Comparison of ENCODE assay signal across 2 cellular contexts in the genomic region with DNA sequence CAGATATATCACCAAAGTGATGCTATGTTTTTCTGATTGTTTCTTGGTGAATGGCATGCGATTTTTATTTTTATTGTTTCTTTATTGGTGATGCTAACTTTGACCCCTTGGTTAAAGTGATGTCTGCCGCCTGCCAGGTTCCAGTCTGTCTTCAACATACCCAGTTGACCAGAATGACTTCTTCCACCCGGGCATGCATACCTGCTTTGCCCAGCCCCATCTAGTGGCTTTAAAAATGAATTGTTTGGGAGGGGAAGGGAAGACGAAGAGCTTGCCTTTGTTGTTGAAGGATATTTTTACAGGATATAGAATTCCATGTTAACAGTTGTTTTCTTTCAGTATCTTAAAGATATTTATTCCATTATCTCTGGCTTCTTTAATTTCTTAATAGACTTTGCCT.
TF ChIP-seq lines count a peak whose summit lies in the region.

No MANE protein-coding gene starts in this region.

TF ChIP-seq in GM23338, 12 proteins besides CTCF, POLR2A, EP300 and RAD21 (continued from another document):
- TF ChIP-seq REST (IDR thresholded peaks at IDR 0.05; ENCODE audit: unreplicated experiment) = no peak
- no peak for TF ChIP-seq STAT1 (IDR thresholded peaks at IDR 0.05; ENCODE audit: unreplicated experiment)
- no peak for TF ChIP-seq CREB1 (CRISPR knock-in tag; IDR thresholded peaks at IDR 0.05; ENCODE audit: low read depth)
- TF ChIP-seq EZH2 (IDR thresholded peaks at IDR 0.05; ENCODE audit: low read depth, unreplicated experiment) = no peak
- TF ChIP-seq NANOG (IDR thresholded peaks at IDR 0.05; ENCODE audit: borderline replicate concordance) = no peak
- TF ChIP-seq, protein P1, sequence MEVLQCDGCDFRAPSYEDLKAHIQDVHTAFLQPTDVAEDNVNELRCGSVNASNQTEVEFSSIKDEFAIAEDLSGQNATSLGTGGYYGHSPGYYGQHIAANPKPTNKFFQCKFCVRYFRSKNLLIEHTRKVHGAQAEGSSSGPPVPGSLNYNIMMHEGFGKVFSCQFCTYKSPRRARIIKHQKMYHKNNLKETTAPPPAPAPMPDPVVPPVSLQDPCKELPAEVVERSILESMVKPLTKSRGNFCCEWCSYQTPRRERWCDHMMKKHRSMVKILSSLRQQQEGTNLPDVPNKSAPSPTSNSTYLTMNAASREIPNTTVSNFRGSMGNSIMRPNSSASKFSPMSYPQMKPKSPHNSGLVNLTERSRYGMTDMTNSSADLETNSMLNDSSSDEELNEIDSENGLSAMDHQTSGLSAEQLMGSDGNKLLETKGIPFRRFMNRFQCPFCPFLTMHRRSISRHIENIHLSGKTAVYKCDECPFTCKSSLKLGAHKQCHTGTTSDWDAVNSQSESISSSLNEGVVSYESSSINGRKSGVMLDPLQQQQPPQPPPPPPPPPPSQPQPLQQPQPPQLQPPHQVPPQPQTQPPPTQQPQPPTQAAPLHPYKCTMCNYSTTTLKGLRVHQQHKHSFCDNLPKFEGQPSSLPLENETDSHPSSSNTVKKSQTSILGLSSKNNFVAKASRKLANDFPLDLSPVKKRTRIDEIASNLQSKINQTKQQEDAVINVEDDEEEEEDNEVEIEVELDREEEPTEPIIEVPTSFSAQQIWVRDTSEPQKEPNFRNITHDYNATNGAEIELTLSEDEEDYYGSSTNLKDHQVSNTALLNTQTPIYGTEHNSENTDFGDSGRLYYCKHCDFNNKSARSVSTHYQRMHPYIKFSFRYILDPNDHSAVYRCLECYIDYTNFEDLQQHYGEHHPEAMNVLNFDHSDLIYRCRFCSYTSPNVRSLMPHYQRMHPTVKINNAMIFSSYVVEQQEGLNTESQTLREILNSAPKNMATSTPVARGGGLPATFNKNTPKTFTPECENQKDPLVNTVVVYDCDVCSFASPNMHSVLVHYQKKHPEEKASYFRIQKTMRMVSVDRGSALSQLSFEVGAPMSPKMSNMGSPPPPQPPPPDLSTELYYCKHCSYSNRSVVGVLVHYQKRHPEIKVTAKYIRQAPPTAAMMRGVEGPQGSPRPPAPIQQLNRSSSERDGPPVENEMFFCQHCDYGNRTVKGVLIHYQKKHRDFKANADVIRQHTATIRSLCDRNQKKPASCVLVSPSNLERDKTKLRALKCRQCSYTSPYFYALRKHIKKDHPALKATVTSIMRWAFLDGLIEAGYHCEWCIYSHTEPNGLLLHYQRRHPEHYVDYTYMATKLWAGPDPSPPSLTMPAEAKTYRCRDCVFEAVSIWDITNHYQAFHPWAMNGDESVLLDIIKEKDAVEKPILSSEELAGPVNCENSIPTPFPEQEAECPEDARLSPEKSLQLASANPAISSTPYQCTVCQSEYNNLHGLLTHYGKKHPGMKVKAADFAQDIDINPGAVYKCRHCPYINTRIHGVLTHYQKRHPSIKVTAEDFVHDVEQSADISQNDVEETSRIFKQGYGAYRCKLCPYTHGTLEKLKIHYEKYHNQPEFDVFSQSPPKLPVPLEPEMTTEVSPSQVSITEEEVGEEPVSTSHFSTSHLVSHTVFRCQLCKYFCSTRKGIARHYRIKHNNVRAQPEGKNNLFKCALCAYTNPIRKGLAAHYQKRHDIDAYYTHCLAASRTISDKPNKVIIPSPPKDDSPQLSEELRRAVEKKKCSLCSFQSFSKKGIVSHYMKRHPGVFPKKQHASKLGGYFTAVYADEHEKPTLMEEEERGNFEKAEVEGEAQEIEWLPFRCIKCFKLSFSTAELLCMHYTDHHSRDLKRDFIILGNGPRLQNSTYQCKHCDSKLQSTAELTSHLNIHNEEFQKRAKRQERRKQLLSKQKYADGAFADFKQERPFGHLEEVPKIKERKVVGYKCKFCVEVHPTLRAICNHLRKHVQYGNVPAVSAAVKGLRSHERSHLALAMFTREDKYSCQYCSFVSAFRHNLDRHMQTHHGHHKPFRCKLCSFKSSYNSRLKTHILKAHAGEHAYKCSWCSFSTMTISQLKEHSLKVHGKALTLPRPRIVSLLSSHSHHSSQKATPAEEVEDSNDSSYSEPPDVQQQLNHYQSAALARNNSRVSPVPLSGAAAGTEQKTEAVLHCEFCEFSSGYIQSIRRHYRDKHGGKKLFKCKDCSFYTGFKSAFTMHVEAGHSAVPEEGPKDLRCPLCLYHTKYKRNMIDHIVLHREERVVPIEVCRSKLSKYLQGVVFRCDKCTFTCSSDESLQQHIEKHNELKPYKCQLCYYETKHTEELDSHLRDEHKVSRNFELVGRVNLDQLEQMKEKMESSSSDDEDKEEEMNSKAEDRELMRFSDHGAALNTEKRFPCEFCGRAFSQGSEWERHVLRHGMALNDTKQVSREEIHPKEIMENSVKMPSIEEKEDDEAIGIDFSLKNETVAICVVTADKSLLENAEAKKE (CRISPR knock-in tag; IDR thresholded peaks at IDR 0.05) = no peak
- TF ChIP-seq ETS1 (IDR thresholded peaks at IDR 0.05) = no peak

TF ChIP-seq in HepG2, 621 proteins besides CTCF, POLR2A, EP300 and RAD21 (continued from another document):
- TF ChIP-seq, protein P2, sequence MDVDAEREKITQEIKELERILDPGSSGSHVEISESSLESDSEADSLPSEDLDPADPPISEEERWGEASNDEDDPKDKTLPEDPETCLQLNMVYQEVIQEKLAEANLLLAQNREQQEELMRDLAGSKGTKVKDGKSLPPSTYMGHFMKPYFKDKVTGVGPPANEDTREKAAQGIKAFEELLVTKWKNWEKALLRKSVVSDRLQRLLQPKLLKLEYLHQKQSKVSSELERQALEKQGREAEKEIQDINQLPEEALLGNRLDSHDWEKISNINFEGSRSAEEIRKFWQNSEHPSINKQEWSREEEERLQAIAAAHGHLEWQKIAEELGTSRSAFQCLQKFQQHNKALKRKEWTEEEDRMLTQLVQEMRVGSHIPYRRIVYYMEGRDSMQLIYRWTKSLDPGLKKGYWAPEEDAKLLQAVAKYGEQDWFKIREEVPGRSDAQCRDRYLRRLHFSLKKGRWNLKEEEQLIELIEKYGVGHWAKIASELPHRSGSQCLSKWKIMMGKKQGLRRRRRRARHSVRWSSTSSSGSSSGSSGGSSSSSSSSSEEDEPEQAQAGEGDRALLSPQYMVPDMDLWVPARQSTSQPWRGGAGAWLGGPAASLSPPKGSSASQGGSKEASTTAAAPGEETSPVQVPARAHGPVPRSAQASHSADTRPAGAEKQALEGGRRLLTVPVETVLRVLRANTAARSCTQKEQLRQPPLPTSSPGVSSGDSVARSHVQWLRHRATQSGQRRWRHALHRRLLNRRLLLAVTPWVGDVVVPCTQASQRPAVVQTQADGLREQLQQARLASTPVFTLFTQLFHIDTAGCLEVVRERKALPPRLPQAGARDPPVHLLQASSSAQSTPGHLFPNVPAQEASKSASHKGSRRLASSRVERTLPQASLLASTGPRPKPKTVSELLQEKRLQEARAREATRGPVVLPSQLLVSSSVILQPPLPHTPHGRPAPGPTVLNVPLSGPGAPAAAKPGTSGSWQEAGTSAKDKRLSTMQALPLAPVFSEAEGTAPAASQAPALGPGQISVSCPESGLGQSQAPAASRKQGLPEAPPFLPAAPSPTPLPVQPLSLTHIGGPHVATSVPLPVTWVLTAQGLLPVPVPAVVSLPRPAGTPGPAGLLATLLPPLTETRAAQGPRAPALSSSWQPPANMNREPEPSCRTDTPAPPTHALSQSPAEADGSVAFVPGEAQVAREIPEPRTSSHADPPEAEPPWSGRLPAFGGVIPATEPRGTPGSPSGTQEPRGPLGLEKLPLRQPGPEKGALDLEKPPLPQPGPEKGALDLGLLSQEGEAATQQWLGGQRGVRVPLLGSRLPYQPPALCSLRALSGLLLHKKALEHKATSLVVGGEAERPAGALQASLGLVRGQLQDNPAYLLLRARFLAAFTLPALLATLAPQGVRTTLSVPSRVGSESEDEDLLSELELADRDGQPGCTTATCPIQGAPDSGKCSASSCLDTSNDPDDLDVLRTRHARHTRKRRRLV (CRISPR knock-in tag; IDR thresholded peaks at IDR 0.05) = no peak
- TF ChIP-seq PAXIP1 (CRISPR knock-in tag; conservative IDR thresholded peaks at IDR 0.05) (no peak), NR2C2 (CRISPR knock-in tag; IDR thresholded peaks at IDR 0.05; ENCODE audit: borderline replicate concordance) (no peak), ZNF879 (CRISPR knock-in tag; IDR thresholded peaks at IDR 0.05) (no peak), SIX4 (CRISPR knock-in tag; IDR thresholded peaks at IDR 0.05) (no peak), ATF3 (CRISPR knock-in tag; IDR thresholded peaks at IDR 0.05) (no peak), SRF (IDR thresholded peaks at IDR 0.05; ENCODE audit: low read depth, low read length) (no peak), BATF2 (CRISPR knock-in tag; IDR thresholded peaks at IDR 0.05) (no peak), CBFB (CRISPR knock-in tag; IDR thresholded peaks at IDR 0.05) (no peak), CC2D1A (CRISPR knock-in tag; IDR thresholded peaks at IDR 0.05) (no peak), TCF7L2 (IDR thresholded peaks at IDR 0.05; ENCODE audit: low read depth, low read length) (no peak)
- TF ChIP-seq, protein P3, sequence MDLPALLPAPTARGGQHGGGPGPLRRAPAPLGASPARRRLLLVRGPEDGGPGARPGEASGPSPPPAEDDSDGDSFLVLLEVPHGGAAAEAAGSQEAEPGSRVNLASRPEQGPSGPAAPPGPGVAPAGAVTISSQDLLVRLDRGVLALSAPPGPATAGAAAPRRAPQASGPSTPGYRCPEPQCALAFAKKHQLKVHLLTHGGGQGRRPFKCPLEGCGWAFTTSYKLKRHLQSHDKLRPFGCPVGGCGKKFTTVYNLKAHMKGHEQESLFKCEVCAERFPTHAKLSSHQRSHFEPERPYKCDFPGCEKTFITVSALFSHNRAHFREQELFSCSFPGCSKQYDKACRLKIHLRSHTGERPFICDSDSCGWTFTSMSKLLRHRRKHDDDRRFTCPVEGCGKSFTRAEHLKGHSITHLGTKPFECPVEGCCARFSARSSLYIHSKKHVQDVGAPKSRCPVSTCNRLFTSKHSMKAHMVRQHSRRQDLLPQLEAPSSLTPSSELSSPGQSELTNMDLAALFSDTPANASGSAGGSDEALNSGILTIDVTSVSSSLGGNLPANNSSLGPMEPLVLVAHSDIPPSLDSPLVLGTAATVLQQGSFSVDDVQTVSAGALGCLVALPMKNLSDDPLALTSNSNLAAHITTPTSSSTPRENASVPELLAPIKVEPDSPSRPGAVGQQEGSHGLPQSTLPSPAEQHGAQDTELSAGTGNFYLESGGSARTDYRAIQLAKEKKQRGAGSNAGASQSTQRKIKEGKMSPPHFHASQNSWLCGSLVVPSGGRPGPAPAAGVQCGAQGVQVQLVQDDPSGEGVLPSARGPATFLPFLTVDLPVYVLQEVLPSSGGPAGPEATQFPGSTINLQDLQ (CRISPR knock-in tag; IDR thresholded peaks at IDR 0.05) = no peak
- TF ChIP-seq, protein P4, sequence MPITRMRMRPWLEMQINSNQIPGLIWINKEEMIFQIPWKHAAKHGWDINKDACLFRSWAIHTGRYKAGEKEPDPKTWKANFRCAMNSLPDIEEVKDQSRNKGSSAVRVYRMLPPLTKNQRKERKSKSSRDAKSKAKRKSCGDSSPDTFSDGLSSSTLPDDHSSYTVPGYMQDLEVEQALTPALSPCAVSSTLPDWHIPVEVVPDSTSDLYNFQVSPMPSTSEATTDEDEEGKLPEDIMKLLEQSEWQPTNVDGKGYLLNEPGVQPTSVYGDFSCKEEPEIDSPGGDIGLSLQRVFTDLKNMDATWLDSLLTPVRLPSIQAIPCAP (CRISPR knock-in tag; IDR thresholded peaks at IDR 0.05; ENCODE audit: low read depth) = no peak
